Comparison of ENCODE assay signal across 16 cellular contexts in the genomic region with DNA sequence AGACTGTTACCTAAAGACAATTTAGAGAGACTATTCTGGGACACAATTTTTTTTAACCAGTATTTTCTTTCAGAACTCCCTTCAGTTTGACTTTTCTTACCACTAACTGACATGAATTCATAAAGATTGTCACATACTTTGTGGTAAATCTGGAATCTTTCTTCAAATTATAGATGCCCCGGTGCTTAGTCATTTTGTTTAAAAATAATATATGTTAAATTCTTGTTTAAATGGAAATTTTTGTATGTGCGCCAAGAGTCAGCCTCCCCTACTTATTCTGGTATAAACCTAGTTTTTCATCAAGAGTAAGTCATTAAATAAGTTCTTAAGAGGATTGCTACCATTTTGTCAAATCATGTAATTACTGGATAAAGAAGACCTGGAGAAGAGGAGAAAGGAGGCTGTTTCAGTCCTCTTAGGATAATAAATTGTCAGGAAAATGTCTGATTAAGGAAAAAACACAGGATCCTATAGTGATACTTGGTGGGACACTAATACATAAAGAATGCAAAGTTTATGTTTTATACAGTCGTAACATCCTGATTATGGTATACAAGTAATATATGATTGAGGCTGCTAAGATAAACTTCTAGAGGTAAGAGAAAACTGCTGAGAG.
DNase-seq lines count a peak whose midpoint lies in the region; ATAC-seq and TF ChIP-seq lines count a peak whose summit lies in the region.
"Had no signal": no experiment of that assay in that cellular context is flagged by ENCODE, and none has a peak within 500 bp of the region (broad histone marks: within the 10 kb centered on the region; RNA-seq: fewer than 3 reads in every experiment).

No MANE protein-coding gene starts in this region.

- H3K27me3 ChIP-seq in SJSA1 (replicated peaks) (no peaks in the 10 kb centered on the region), fibroblast of lung (ENCODE audit: control insufficient read depth, insufficient read depth, low read length) (no peaks in the 10 kb centered on the region), stomach (no peaks in the 10 kb centered on the region)
- H3K27me3 ChIP-seq: MG63, neutrophil had no signal

- TF ChIP-seq EP300 in stomach (IDR thresholded peaks at IDR 0.05): no peak

- H3K36me3 ChIP-seq in SJSA1 (no peaks in the 10 kb centered on the region), fibroblast of lung (ENCODE audit: control insufficient read depth, insufficient read depth, low read length) (no peaks in the 10 kb centered on the region), stomach (no peaks in the 10 kb centered on the region)
- H3K36me3 ChIP-seq: MG63, neutrophil had no signal

- peak; percentile 86 for DNase-seq in ELR (ENCODE audit: low read depth)
- DNase-seq in SJSA1 (ENCODE audit: low read depth in 1 of 2, low spot score in 2 of 2): peak in 1 of 2 experiments; percentile 65
- DNase-seq in fibroblast of lung (ENCODE audit: low read depth in 2 of 2): peak; percentile 6 to 74
- DNase-seq in skeletal muscle cell (ENCODE audit: low read depth): peak; percentile 49
- no peak for DNase-seq in mucosa of gallbladder (ENCODE audit: low spot score)
- no peak for DNase-seq in stomach
- DNase-seq: activated CD4-positive, alpha-beta T cell treated with anti-CD3 and anti-CD28 coated beads for 48 hours; activated effector memory CD4-positive, alpha-beta T cell treated with anti-CD3 and anti-CD28 coated beads, Interleukin-2, amount 50 U/mL, for 16 hours; left ventricle myocardium superior; MG63; right cardiac atrium; stimulated activated CD4-positive, alpha-beta T cell treated with anti-CD3 and anti-CD28 coated beads, Interleukin-1b, Interleukin-23, amount 100 ng/mL, for 48 hours; SW 1271 had no signal

- H3K9me3 ChIP-seq in SJSA1 (replicated peaks): no peaks in the 10 kb centered on the region
- H3K9me3 ChIP-seq in fibroblast of lung (ENCODE audit: control insufficient read depth, insufficient read depth, low read depth, low read length): no peaks in the 10 kb centered on the region
- no peaks in the 10 kb centered on the region for H3K9me3 ChIP-seq in stomach
- H3K9me3 ChIP-seq: MG63, neutrophil had no signal

- intact Hi-C loops in stomach (cut with DNase I; ENCODE audit: low total_unique reads): no loop called here

- no peak for ATAC-seq in HG03139 (IDR thresholded peaks at IDR 0.05; ENCODE audit: unreplicated experiment)
- ATAC-seq: left ventricle myocardium superior, Panc1, right cardiac atrium had no signal

- no peak for TF ChIP-seq POLR2A in stomach (IDR thresholded peaks at IDR 0.05)

- H3K4me3 ChIP-seq in SJSA1 (no peak overlapping the region), fibroblast of lung (replicated peaks in 1 of 4; ENCODE audit: control extremely low read depth in 1 of 4, insufficient read depth in 1 of 4, low read depth in 3 of 4, low read length in 4 of 4) (no peak overlapping the region), skeletal muscle cell (ENCODE audit: low read depth, low read length) (no peak overlapping the region), stomach (no peak overlapping the region)
- H3K4me3 ChIP-seq: MG63 had no signal

- WGBS in stomach, 5 donors: 79 to 84% (median 83%) methylated on average over 3 of the region's 3 CpGs

- no peaks in the 10 kb centered on the region for H4K20me1 ChIP-seq in fibroblast of lung (ENCODE audit: control insufficient read depth, extremely low read depth, insufficient read depth, low read length)

- H3K4me2 ChIP-seq in fibroblast of lung (ENCODE audit: extremely low read depth, insufficient read depth, low read length): peak overlapping the region; percentile 49

- TF ChIP-seq CTCF in fibroblast of lung (conservative IDR thresholded peaks at IDR 0.05 in 1 of 2, IDR thresholded peaks at IDR 0.05 in 1 of 2; ENCODE audit: low read depth in 1 of 2, low read length in 2 of 2): no peak
- no peak for TF ChIP-seq CTCF in stomach (IDR thresholded peaks at IDR 0.05)

- no peak overlapping the region for H2AFZ ChIP-seq in fibroblast of lung (ENCODE audit: low read length)

- peaks cover 19% of the 10 kb centered on the region for H3K4me1 ChIP-seq in SJSA1 (replicated peaks)
- H3K4me1 ChIP-seq in fibroblast of lung (ENCODE audit: control insufficient read depth, extremely low read depth, insufficient read depth, low read length): peaks cover 4% of the 10 kb centered on the region
- H3K4me1 ChIP-seq in stomach: no peaks in the 10 kb centered on the region

- H3K79me2 ChIP-seq in fibroblast of lung (ENCODE audit: control insufficient read depth, insufficient read depth, low read length): no peaks in the 10 kb centered on the region

- H3K9ac ChIP-seq in fibroblast of lung (ENCODE audit: insufficient read depth, low read length): no peak overlapping the region

- peak overlapping the region; percentile 88 for H3K27ac ChIP-seq in SJSA1
- peak overlapping the region; percentile 11 for H3K27ac ChIP-seq in fibroblast of lung (ENCODE audit: insufficient read depth, low read length)
- H3K27ac ChIP-seq in stomach: no peak overlapping the region
- H3K27ac ChIP-seq: neutrophil had no signal

Comparison
In these comparisons a context has a peak if more than half of its experiments do, and no peak if none do; other contexts are left out.
1. DNase-seq: peak in ELR (single experiment), fibroblast of lung (2 of 2) and skeletal muscle cell (single experiment); none in mucosa of gallbladder (single experiment) and stomach (single experiment).
2. H3K27ac ChIP-seq: peak in SJSA1 (single experiment) and fibroblast of lung (single experiment); none in stomach (0 of 5).